In the genomic region with DNA sequence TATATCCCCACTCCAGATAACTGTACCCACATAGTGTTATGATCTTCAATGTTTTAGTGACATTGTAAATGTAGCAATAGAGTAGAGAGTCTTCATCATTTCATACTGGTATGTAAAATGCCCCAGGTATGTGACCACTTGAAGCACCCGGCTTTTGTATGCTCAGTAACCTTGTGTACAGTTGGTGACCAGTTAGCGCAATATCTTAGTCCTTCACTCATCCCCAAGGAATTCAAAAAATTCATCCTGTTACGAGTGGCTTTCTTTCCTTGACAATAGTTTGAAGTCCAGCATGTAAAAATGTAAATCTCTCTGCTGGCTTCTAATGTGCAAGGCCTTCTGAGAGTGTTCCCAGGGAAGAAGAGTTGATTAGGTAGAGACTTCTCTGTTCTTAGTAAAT, we compare ENCODE assay signal across 1 cellular context.
TF ChIP-seq lines count a peak whose summit lies in the region.

No MANE protein-coding gene starts in this region.

TF ChIP-seq in A549, 52 proteins besides CTCF, POLR2A, EP300 and RAD21 (continued from another document):
- TF ChIP-seq CEBPB (IDR thresholded peaks at IDR 0.05), result peak in 1 of 2 experiments; percentile 64; a peak in 2 of 4 replicates
- TF ChIP-seq, protein P1, sequence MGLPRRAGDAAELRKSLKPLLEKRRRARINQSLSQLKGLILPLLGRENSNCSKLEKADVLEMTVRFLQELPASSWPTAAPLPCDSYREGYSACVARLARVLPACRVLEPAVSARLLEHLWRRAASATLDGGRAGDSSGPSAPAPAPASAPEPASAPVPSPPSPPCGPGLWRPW (IDR thresholded peaks at IDR 0.05), result peak; percentile 12; the same call in 1 of the 2 replicates
